10 cellular contexts compared by ENCODE assay signal in the genomic region with DNA sequence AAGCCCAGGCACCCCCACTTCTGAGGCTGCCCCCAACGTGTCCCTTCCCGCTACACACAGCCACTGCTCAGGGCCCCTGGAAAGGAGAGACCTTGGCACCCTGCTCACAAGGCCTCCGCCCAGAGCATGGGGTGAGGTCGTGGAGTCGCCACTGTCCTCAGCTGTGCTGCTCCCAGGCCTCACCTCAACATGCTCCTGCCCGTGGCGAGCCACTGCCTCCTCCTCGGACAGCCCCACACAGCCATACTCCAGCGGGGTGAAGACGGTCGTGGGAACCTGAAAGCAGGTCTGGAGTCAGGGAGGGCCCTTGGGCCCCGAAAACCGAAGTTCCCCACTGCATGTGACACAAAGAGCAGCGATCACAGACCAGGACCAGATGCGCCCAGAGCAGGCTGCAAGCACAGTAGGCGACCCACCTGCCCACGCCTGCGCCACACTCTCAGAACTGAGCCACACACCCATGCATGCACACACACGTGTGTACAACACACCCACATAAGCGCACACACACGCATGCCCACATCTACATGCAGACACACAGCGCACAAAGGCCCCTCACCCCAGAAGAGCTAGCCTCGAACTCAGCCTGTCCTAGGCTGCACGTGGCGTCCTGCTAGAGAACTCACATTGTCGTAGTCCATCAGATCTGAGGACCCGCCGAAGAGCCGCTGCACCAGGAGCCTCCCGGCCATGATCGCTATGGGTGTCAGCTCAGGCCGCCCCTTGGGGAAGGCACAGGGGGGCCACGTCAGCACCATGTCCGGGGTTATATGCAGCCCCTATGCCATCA. TPM values are rescaled to one million over a fixed set of nuclear protein-coding genes. Genes with fewer than 3 reads are reported as not detected.
DNase-seq lines count a peak whose midpoint lies in the region; ATAC-seq lines count a peak whose summit lies in the region.
"Had no signal": no experiment of that assay in that cellular context is flagged by ENCODE, and none has a peak within 500 bp of the region (broad histone marks: within the 10 kb centered on the region; RNA-seq: fewer than 3 reads in every experiment).

No MANE protein-coding gene starts in this region.

- ATAC-seq in activated T-cell treated with anti-CD3 and anti-CD28 coated beads, Interleukin-2, amount 50 U/mL, for 72 hours (replicated peaks in 1 of 2) = peak; percentile 11 to 13
- ATAC-seq in left lobe of liver (no peak), HG03175 (IDR thresholded peaks at IDR 0.05; ENCODE audit: unreplicated experiment) (no peak)

- H3K9me3 ChIP-seq in stomach smooth muscle (ENCODE audit: control insufficient read depth in 2 of 2, low read length in 2 of 2) = no peaks in the 10 kb centered on the region

- H3K4me3 Mint-ChIP-seq in activated T-cell treated with anti-CD3 and anti-CD28 coated beads, Interleukin-2, amount 50 U/mL, for 72 hours = no peak overlapping the region
- H3K4me3 Mint-ChIP-seq: activated naive CD8-positive, alpha-beta T cell had no signal

- H3K9me3 Mint-ChIP-seq in activated T-cell treated with anti-CD3 and anti-CD28 coated beads, Interleukin-2, amount 50 U/mL, for 72 hours = no peaks in the 10 kb centered on the region

- H3K4me3 ChIP-seq in stomach smooth muscle (ENCODE audit: low read length in 2 of 2) = peak overlapping the region; percentile 38 to 61

- no peak overlapping the region for H3K27ac ChIP-seq in stomach smooth muscle (ENCODE audit: low read length)

- H3K4me1 ChIP-seq in stomach smooth muscle (ENCODE audit: control insufficient read depth, insufficient read depth, low read length) = peaks cover 23% of the 10 kb centered on the region

- peaks cover 0 to 3% of the 10 kb centered on the region in 2 donors for H3K36me3 ChIP-seq in stomach smooth muscle (ENCODE audit: control insufficient read depth in 2 of 2, insufficient read depth in 2 of 2, low read length in 2 of 2)

- no peaks in the 10 kb centered on the region for H3K4me1 Mint-ChIP-seq in activated T-cell treated with anti-CD3 and anti-CD28 coated beads, Interleukin-2, amount 50 U/mL, for 72 hours (ENCODE audit: low read depth)

- H3K27me3 Mint-ChIP-seq in activated T-cell treated with anti-CD3 and anti-CD28 coated beads, Interleukin-2, amount 50 U/mL, for 72 hours (ENCODE audit: low read depth) = no peaks in the 10 kb centered on the region
- H3K27me3 Mint-ChIP-seq: activated naive CD8-positive, alpha-beta T cell had no signal

- DNase-seq in activated CD8-positive, alpha-beta memory T cell treated with anti-CD3 and anti-CD28 coated beads, Interleukin-2, amount 50 U/mL, for 48 hours = peak; percentile 46
- DNase-seq in activated CD8-positive, alpha-beta memory T cell treated with anti-CD3 and anti-CD28 coated beads for 24 hours = no peak
- no peak for DNase-seq in activated T-cell treated with anti-CD3 and anti-CD28 coated beads, Interleukin-2, amount 50 U/mL, for 72 hours
- peak; percentile 41 for DNase-seq in left lobe of liver (ENCODE audit: low spot score)
- no peak for DNase-seq in NCI-H510A treated with DMSO at 0.1 percent for 48 hours (lab: John Stamatoyannopoulos, UW)
- no peak for DNase-seq in SHP77 (lab: John Stamatoyannopoulos, UW)
- DNase-seq: MM.1S had no signal

- no peaks in the 10 kb centered on the region for H3K36me3 Mint-ChIP-seq in activated T-cell treated with anti-CD3 and anti-CD28 coated beads, Interleukin-2, amount 50 U/mL, for 72 hours (ENCODE audit: insufficient read depth in 2 of 2)
- H3K36me3 Mint-ChIP-seq: activated naive CD8-positive, alpha-beta T cell had no signal

- no peak overlapping the region for H3K9ac ChIP-seq in stomach smooth muscle (ENCODE audit: low read length in 2 of 2)

- no peak overlapping the region for H3K27ac Mint-ChIP-seq in activated T-cell treated with anti-CD3 and anti-CD28 coated beads, Interleukin-2, amount 50 U/mL, for 72 hours
- H3K27ac Mint-ChIP-seq: activated naive CD8-positive, alpha-beta T cell had no signal

- no peaks in the 10 kb centered on the region for H3K27me3 ChIP-seq in stomach smooth muscle (ENCODE audit: control insufficient read depth in 1 of 2, insufficient read depth in 2 of 2, low read length in 2 of 2)

RNA-seq across cellular contexts. Expression of a gene that starts 25.5 kb away (rescaled TPM):
- 10 to 100 TPM; 13.9 to 20.5 TPM for total RNA-seq in activated T-cell treated with anti-CD3 and anti-CD28 coated beads, Interleukin-2, amount 50 U/mL, for 72 hours
- 4.3 TPM for total RNA-seq in left lobe of liver

RNA-seq across cellular contexts. Expression of a gene that starts 25.5 kb away (rescaled TPM):
- 10 to 100 TPM; 15.0 to 16.3 TPM for total RNA-seq in activated T-cell treated with anti-CD3 and anti-CD28 coated beads, Interleukin-2, amount 50 U/mL, for 72 hours
- total RNA-seq in left lobe of liver = 9.4 TPM

Comparison
In these comparisons a context has a peak if more than half of its experiments do, and no peak if none do; other contexts are left out.
1. DNase-seq: peak in activated CD8-positive, alpha-beta memory T cell treated with anti-CD3 and anti-CD28 coated beads, Interleukin-2, amount 50 U/mL, for 48 hours (single experiment) and left lobe of liver (single experiment); none in activated CD8-positive, alpha-beta memory T cell treated with anti-CD3 and anti-CD28 coated beads for 24 hours (single experiment), activated T-cell treated with anti-CD3 and anti-CD28 coated beads, Interleukin-2, amount 50 U/mL, for 72 hours (0 of 2), NCI-H510A treated with DMSO at 0.1 percent for 48 hours (single experiment) and SHP77 (0 of 2).
2. ATAC-seq: peak in activated T-cell treated with anti-CD3 and anti-CD28 coated beads, Interleukin-2, amount 50 U/mL, for 72 hours (2 of 2); none in left lobe of liver (single experiment) and HG03175 (single experiment).